In the genomic region with DNA sequence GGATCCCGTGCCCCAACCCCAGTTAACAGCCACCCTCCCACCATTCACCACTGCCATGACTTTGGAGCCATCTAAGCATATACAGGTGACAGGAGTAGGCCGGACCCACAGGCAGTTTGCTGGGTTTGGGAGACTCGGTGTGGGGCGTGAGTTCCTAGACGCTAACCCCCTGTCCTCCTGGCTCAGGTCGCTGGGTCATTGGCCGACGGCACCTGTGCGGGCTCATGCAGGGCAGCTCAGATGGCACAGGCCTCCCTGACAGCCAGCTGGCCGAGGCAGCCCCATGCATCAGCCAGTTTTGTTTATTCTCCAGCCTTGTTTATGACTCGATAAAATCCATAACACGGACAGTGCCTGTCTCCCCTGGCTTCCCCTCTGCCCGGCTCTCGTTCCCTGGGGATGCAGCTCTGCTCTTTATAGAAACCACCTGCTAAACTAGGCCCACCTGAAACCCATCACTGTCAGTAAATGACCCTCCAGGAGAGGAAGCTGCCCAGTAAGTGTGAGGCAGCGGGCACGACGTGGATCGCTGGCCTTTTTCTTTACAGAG, we compare ENCODE assay signal across 13 cellular contexts. TPM values are rescaled to one million over a fixed set of nuclear protein-coding genes. Genes with fewer than 3 reads are reported as not detected.
"Had no signal": no experiment of that assay in that cellular context is flagged by ENCODE, and none has a peak within 500 bp of the region (broad histone marks: within the 10 kb centered on the region; RNA-seq: fewer than 3 reads in every experiment).

No MANE protein-coding gene starts in this region.

- H3K9me3 ChIP-seq: right lobe of liver had no signal

- FAIRE-seq: frontal cortex had no signal

- H3K27me3 Mint-ChIP-seq: activated CD8-positive, alpha-beta memory T cell treated with anti-CD3 and anti-CD28 coated beads, Interleukin-2, amount 10 ng/mL, durations not matched to agents 7 days and 5 days had no signal

- H3K27ac Mint-ChIP-seq: activated CD8-positive, alpha-beta memory T cell treated with anti-CD3 and anti-CD28 coated beads, Interleukin-2, amount 10 ng/mL, durations not matched to agents 7 days and 5 days; activated naive CD4-positive, alpha-beta T cell treated with anti-CD3 and anti-CD28 coated beads for 36 hours; activated T-helper 2 cell treated with anti-CD3 and anti-CD28 coated beads, Interferon-gamma antibody, Interleukin-2, Interleukin-4, amounts not matched to agents 10 μg/mL and 5 μg/mL and 100 μg/mL, durations not matched to agents 14 hours and 24 hours and 36 hours; endodermal cell; natural killer cell treated with Interleukin-12 subunit alpha and Interleukin-12 subunit beta and Interleukin-15 and Interleukin-18, amount 100 ng/mL, for 72 hours; T-helper 2 cell treated with Interferon-gamma antibody and Interleukin-4, amounts not matched to agents 5 μg/mL and 100 μg/mL, for 36 hours had no signal

- H3K27me3 ChIP-seq: right lobe of liver had no signal

- H3K36me3 Mint-ChIP-seq: activated CD8-positive, alpha-beta memory T cell treated with anti-CD3 and anti-CD28 coated beads, Interleukin-2, amount 10 ng/mL, durations not matched to agents 7 days and 5 days had no signal

- H3K9me3 Mint-ChIP-seq: activated naive CD4-positive, alpha-beta T cell treated with anti-CD3 and anti-CD28 coated beads for 36 hours; activated T-helper 2 cell treated with anti-CD3 and anti-CD28 coated beads, Interferon-gamma antibody, Interleukin-2, Interleukin-4, amounts not matched to agents 10 μg/mL and 5 μg/mL and 100 μg/mL, durations not matched to agents 14 hours and 24 hours and 36 hours; endodermal cell; natural killer cell treated with Interleukin-12 subunit alpha and Interleukin-12 subunit beta and Interleukin-15 and Interleukin-18, amount 100 ng/mL, for 72 hours; T-helper 2 cell treated with Interferon-gamma antibody and Interleukin-4, amounts not matched to agents 5 μg/mL and 100 μg/mL, for 36 hours had no signal

- H3K27ac ChIP-seq: dorsolateral prefrontal cortex, right lobe of liver had no signal

- H3K4me1 ChIP-seq: right lobe of liver had no signal

- H3K36me3 ChIP-seq: right lobe of liver had no signal

- H3K4me3 ChIP-seq: dorsolateral prefrontal cortex, right lobe of liver had no signal

- H3K4me3 Mint-ChIP-seq: activated CD8-positive, alpha-beta memory T cell treated with anti-CD3 and anti-CD28 coated beads, Interleukin-2, amount 10 ng/mL, durations not matched to agents 7 days and 5 days; activated naive CD4-positive, alpha-beta T cell treated with anti-CD3 and anti-CD28 coated beads for 36 hours; endodermal cell; natural killer cell treated with Interleukin-12 subunit alpha and Interleukin-12 subunit beta and Interleukin-15 and Interleukin-18, amount 100 ng/mL, for 72 hours; T-helper 2 cell treated with Interferon-gamma antibody and Interleukin-4, amounts not matched to agents 5 μg/mL and 100 μg/mL, for 36 hours had no signal

- ATAC-seq: activated CD8-positive, alpha-beta memory T cell treated with anti-CD3 and anti-CD28 coated beads, Interleukin-2, amount 10 ng/mL, durations not matched to agents 7 days and 5 days; left cardiac atrium; natural killer cell treated with Interleukin-12 subunit alpha and Interleukin-12 subunit beta and Interleukin-15 and Interleukin-18, amount 100 ng/mL, for 72 hours; right lobe of liver had no signal

- DNase-seq: activated CD8-positive, alpha-beta memory T cell treated with anti-CD3 and anti-CD28 coated beads, Interleukin-2, amount 10 ng/mL, durations not matched to agents 7 days and 5 days; activated naive CD4-positive, alpha-beta T cell treated with anti-CD3 and anti-CD28 coated beads for 36 hours; activated T-cell treated with anti-CD3 and anti-CD28 coated beads, Interleukin-2, amount 50 U/mL, for 1 hour; dorsolateral prefrontal cortex; endodermal cell; head of caudate nucleus; left cardiac atrium; right lobe of liver had no signal

RNA-seq across cellular contexts. Expression of a gene that starts 46.0 kb away (rescaled TPM):
- total RNA-seq: lung microvascular endothelial cell had no signal
